8 cellular contexts compared by ENCODE assay signal in genomic region chr3:9249273-9250192, GRCh38. TPM values are rescaled to one million over a fixed set of nuclear protein-coding genes. Genes with fewer than 3 reads are reported as not detected.
A peak's percentile ranks its signal among the peaks of the same experiment; 100 is the strongest.
DNase-seq lines count a peak whose midpoint lies in the region; ATAC-seq, FAIRE-seq and TF ChIP-seq lines count a peak whose summit lies in the region.

TSS of gene SRGAP3 (minus strand) at chr3:9249646. CDS start at chr3:9248951, 695 bp downstream.

- POLR2A ChIA-PET in activated naive CD8-positive, alpha-beta T cell treated with anti-CD3 and anti-CD28 coated beads, Interleukin-2, amount 10 ng/mL, durations not matched to agents 7 days and 5 days (lab: Charles Lee) = interaction anchor here (1.3 kb wide), 1 partner anchor 148 kb away, joined by 4 read pairs; the partner anchor contains the start of gene SETD5

- H3K27ac Mint-ChIP-seq in activated naive CD8-positive, alpha-beta T cell treated with anti-CD3 and anti-CD28 coated beads, Interleukin-2, amount 10 ng/mL, durations not matched to agents 7 days and 5 days = peak within 1 kb of the TSS; percentile 72

- peak; percentile 69 for DNase-seq in GM04504 (ENCODE audit: low read depth)
- DNase-seq in NCI-H1048 (lab: John Stamatoyannopoulos, UW) = peak; percentile 72
- DNase-seq in activated naive CD8-positive, alpha-beta T cell treated with anti-CD3 and anti-CD28 coated beads, Interleukin-2, amount 10 ng/mL, durations not matched to agents 7 days and 5 days = peak; percentile 75
- peak; percentile 89 for DNase-seq in Right ventricle myocardium superior
- peak; percentile 78 to 90 (median 85) for DNase-seq in pancreas
- peak; percentile 86 to 88 for DNase-seq in tibial artery

- peaks cover 22% of the 10 kb centered on the region for H3K4me1 Mint-ChIP-seq in activated naive CD8-positive, alpha-beta T cell treated with anti-CD3 and anti-CD28 coated beads, Interleukin-2, amount 10 ng/mL, durations not matched to agents 7 days and 5 days

- H3K4me1 ChIP-seq in pancreas = peaks cover 0 to 4% (median 0%) of the 10 kb centered on the region in 3 donors
- H3K4me1 ChIP-seq in tibial artery = peaks cover 0 to 25% (median 15%) of the 10 kb centered on the region in 4 donors

- H3K9me3 ChIP-seq in pancreas (no peaks in the 10 kb centered on the region), tibial artery (no peaks in the 10 kb centered on the region)

- H3K27ac ChIP-seq in pancreas (peak within 1 kb of the TSS in 3 of 4 donors; percentile 42 to 58 (median 57)), tibial artery (peak within 1 kb of the TSS in 1 of 2 donors; percentile 30)

- peak within 1 kb of the TSS; percentile 90 for H3K4me3 Mint-ChIP-seq in activated naive CD8-positive, alpha-beta T cell treated with anti-CD3 and anti-CD28 coated beads, Interleukin-2, amount 10 ng/mL, durations not matched to agents 7 days and 5 days

- 2 to 3% methylated on average over 28 of the region's 28 CpGs for WGBS in pancreas, 2 donors

- no peaks in the 10 kb centered on the region for H3K9me3 Mint-ChIP-seq in activated naive CD8-positive, alpha-beta T cell treated with anti-CD3 and anti-CD28 coated beads, Interleukin-2, amount 10 ng/mL, durations not matched to agents 7 days and 5 days

- H3K27me3 Mint-ChIP-seq in activated naive CD8-positive, alpha-beta T cell treated with anti-CD3 and anti-CD28 coated beads, Interleukin-2, amount 10 ng/mL, durations not matched to agents 7 days and 5 days = peaks cover 13% of the 10 kb centered on the region

- TF ChIP-seq CTCF in pancreas (IDR thresholded peaks at IDR 0.05) (peak in 3 of 4 donors; percentile 28 to 41 (median 29)), tibial artery (IDR thresholded peaks at IDR 0.05) (peak; percentile 36 to 48)

- H3K4me3 ChIP-seq in pancreas (peak within 1 kb of the TSS; percentile 16 to 51 (median 41)), tibial artery (peak within 1 kb of the TSS; percentile 43 to 52)

- H3K36me3 Mint-ChIP-seq in activated naive CD8-positive, alpha-beta T cell treated with anti-CD3 and anti-CD28 coated beads, Interleukin-2, amount 10 ng/mL, durations not matched to agents 7 days and 5 days = peaks cover 2% of the 10 kb centered on the region

- ATAC-seq in HG02571 (IDR thresholded peaks at IDR 0.05; ENCODE audit: unreplicated experiment) (peak; percentile 99), SK-N-SH treated with all-trans-retinoic acid at 6 μM for 48 hours (peak; percentile 100), Right ventricle myocardium superior (ENCODE audit: poor library complexity) (peak; percentile 97), pancreas (peak; percentile 99)
- ATAC-seq in activated naive CD8-positive, alpha-beta T cell treated with anti-CD3 and anti-CD28 coated beads, Interleukin-2, amount 10 ng/mL, durations not matched to agents 7 days and 5 days (ENCODE audit: low read depth) = peak; percentile 100

- H3K36me3 ChIP-seq in pancreas = no peaks in the 10 kb centered on the region
- no peaks in the 10 kb centered on the region for H3K36me3 ChIP-seq in tibial artery

- H3K27me3 ChIP-seq in pancreas (no peaks in the 10 kb centered on the region), tibial artery (no peaks in the 10 kb centered on the region)

- intact Hi-C loops in Right ventricle myocardium superior (cut with DNase I) (no loop called here), pancreas (cut with DNase I) (no loop called here), tibial artery (cut with DNase I; ENCODE audit: low total_unique reads) (no loop called here)

- no peak for FAIRE-seq in pancreas (lab: Jason Lieb, UNC)

TF ChIP-seq in SK-N-SH treated with all-trans-retinoic acid at 6 μM for 48 hours, 23 proteins besides CTCF, POLR2A, EP300 and RAD21:
- no peak for TF ChIP-seq ZNF8 (CRISPR knock-in tag; IDR thresholded peaks at IDR 0.05)

RNA-seq across cellular contexts. Expression of gene SRGAP3, which starts in this region (rescaled TPM):
- 1 to 10 TPM; 4.9 to 5.5 TPM for total RNA-seq in activated naive CD8-positive, alpha-beta T cell treated with anti-CD3 and anti-CD28 coated beads, Interleukin-2, amount 10 ng/mL, durations not matched to agents 7 days and 5 days
- total RNA-seq in Right ventricle myocardium superior = 5.1 TPM
- total RNA-seq in pancreas = 1 to 10 TPM; 2.4 to 6.5 (median 3.2) TPM
- polyA plus RNA-seq in pancreas = 1 to 10 TPM; 1.9 to 2.2 TPM
